ENCODE assay signal across 15 cellular contexts in the genomic region with DNA sequence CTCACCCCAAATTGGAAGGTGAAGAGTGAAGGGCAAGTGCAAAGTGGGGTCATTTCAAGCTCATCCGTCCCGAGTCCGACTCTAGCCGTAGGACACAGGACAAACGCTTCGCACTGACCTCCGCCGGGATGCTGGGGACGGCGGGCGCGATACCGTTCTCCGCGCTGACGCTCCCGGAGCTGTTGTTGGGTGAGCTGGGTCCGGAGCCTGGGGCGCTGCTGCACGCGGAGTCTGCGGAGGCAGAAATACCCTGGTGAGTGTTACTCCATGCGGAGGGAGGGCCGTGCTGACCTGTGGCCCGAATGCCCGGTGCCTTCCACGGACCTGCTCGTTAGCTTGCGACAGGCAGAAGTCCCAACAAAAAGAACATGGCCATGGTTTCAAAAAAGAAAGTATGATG.
DNase-seq lines count a peak whose midpoint lies in the region; ATAC-seq and TF ChIP-seq lines count a peak whose summit lies in the region.
"Had no signal": no experiment of that assay in that cellular context is flagged by ENCODE, and none has a peak within 500 bp of the region (broad histone marks: within the 10 kb centered on the region; RNA-seq: fewer than 3 reads in every experiment).

No MANE protein-coding gene starts in this region.

- DNase-seq in Right ventricle myocardium superior (peak; percentile 31), right atrium auricular region (ENCODE audit: low spot score) (no peak), neuronal stem cell (ENCODE audit: low spot score) (no peak), RPMI8226 (no peak), HuH-7 (ENCODE audit: low spot score) (no peak), iPS-NIHi11 (ENCODE audit: low spot score) (no peak)
- DNase-seq: 8988T; CD4-positive, alpha-beta memory T cell; DMS79 treated with DMSO at 0.1 percent for 48 hours; GF-D8; HCEC 1CT had no signal

- H3K14ac ChIP-seq in neuronal stem cell (ENCODE audit: low read length), result no peak overlapping the region

- no peaks in the 10 kb centered on the region for H3K79me1 ChIP-seq in neuronal stem cell (ENCODE audit: low read depth, low read length)

- H2BK120ac ChIP-seq in neuronal stem cell (ENCODE audit: low read depth, low read length), result no peak overlapping the region

- no peak for ATAC-seq in Right ventricle myocardium superior (ENCODE audit: poor library complexity)

- no peaks in the 10 kb centered on the region for H3K9me3 ChIP-seq in right atrium auricular region
- H3K9me3 ChIP-seq in neuronal stem cell (replicated peaks in 1 of 2; ENCODE audit: control insufficient read depth in 2 of 2, insufficient read depth in 1 of 2, low read depth in 1 of 2, low read length in 2 of 2), result no peaks in the 10 kb centered on the region
- H3K9me3 ChIP-seq: BLaER1 had no signal

- H3K4me3 ChIP-seq in right atrium auricular region, result no peak overlapping the region
- no peak overlapping the region for H3K4me3 ChIP-seq in neuronal stem cell (ENCODE audit: low read length in 2 of 2)
- H3K4me3 ChIP-seq: BLaER1, GM23338 had no signal

- intact Hi-C loops in Right ventricle myocardium superior (cut with DNase I), result no loop called here

- no peak overlapping the region for H2BK15ac ChIP-seq in neuronal stem cell (ENCODE audit: low read length)

- H3K9ac ChIP-seq in neuronal stem cell (ENCODE audit: low read depth, low read length, poor library complexity), result no peak overlapping the region
- H3K9ac ChIP-seq: BLaER1 had no signal

- H3K18ac ChIP-seq in neuronal stem cell (ENCODE audit: low read length), result peak overlapping the region; percentile 11

- H3K27me3 ChIP-seq in right atrium auricular region (no peaks in the 10 kb centered on the region), neuronal stem cell (ENCODE audit: control insufficient read depth in 3 of 3, insufficient read depth in 3 of 3, low read depth in 1 of 3, low read length in 3 of 3) (no peaks in the 10 kb centered on the region)
- H3K27me3 ChIP-seq: BLaER1 had no signal

- no peak overlapping the region for H4K8ac ChIP-seq in neuronal stem cell (ENCODE audit: low read depth, low read length)

- H3K36me3 ChIP-seq in right atrium auricular region, result peaks cover 41% of the 10 kb centered on the region
- peaks cover 28 to 84% of the 10 kb centered on the region in 2 donors for H3K36me3 ChIP-seq in neuronal stem cell (replicated peaks in 1 of 2; ENCODE audit: control insufficient read depth in 2 of 2, insufficient read depth in 2 of 2, low read length in 2 of 2)

- H2BK12ac ChIP-seq in neuronal stem cell (ENCODE audit: low read length), result no peak overlapping the region

- H3K4me1 ChIP-seq in right atrium auricular region (no peaks in the 10 kb centered on the region), neuronal stem cell (ENCODE audit: control insufficient read depth in 2 of 2, insufficient read depth in 1 of 2, low read depth in 1 of 2, low read length in 2 of 2) (no peaks in the 10 kb centered on the region)

- no CpG with 5 or more reads among the region's 29 CpGs for WGBS in neuronal stem cell (ENCODE audit: extremely low coverage in 2 of 2, insufficient read length in 2 of 2, insufficient replicate concordance in 1 of 2), 2 donors

- no peak overlapping the region for H3K23ac ChIP-seq in neuronal stem cell (ENCODE audit: low read depth, low read length, poor library complexity)

- no peak overlapping the region for H3K27ac ChIP-seq in right atrium auricular region
- H3K27ac ChIP-seq in angular gyrus (ENCODE audit: low read depth, low read length), result peak overlapping the region; percentile 7
- H3K27ac ChIP-seq in neuronal stem cell (replicated peaks; ENCODE audit: low read length), result no peak overlapping the region
- H3K27ac ChIP-seq: BLaER1, HL-60 had no signal

- H2BK5ac ChIP-seq in neuronal stem cell (ENCODE audit: low read length), result peak overlapping the region; percentile 54

- H3K4ac ChIP-seq in neuronal stem cell (ENCODE audit: low read length), result no peak overlapping the region

- no peak overlapping the region for H2AFZ ChIP-seq in neuronal stem cell (ENCODE audit: low read length)
- H2AFZ ChIP-seq: GM23338 had no signal

- no peak overlapping the region for H4K91ac ChIP-seq in neuronal stem cell (ENCODE audit: low read depth, low read length, poor library complexity)

- no peak overlapping the region for H2AK5ac ChIP-seq in neuronal stem cell (ENCODE audit: low read depth, low read length)

- no peak overlapping the region for H3K4me2 ChIP-seq in neuronal stem cell (ENCODE audit: insufficient read depth, low read length, poor library complexity, severe bottlenecking)
- H3K4me2 ChIP-seq: BLaER1, GM23338 had no signal

- no peak for TF ChIP-seq CTCF in right atrium auricular region (IDR thresholded peaks at IDR 0.05)
